ENCODE assay signal across 16 cellular contexts in the genomic region with DNA sequence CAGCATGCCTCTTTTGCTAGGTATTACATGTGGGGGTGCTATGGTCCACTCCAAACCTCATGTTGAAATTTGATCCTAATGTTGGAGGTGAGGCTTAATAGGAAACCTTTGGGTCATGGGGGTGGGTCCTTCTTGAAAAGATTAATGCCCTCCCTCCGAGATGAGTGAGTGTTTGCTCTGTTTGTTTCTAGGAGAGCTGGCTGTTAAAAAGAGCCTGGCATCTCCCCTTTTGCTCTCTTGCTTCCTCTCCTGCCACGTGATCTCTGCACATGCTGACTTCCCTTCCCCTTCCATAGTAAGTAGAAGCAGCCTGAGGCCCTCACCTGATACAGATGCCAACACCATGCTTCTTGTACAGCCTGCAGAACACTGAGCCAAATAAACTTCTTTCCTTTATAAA.
"Had no signal": no experiment of that assay in that cellular context is flagged by ENCODE, and none has a peak within 500 bp of the region (broad histone marks: within the 10 kb centered on the region; RNA-seq: fewer than 3 reads in every experiment).

No MANE protein-coding gene starts in this region.

- DNase-seq: activated CD4-positive, alpha-beta memory T cell treated with anti-CD3 and anti-CD28 coated beads for 36 hours; activated gamma-delta T cell treated with Interleukin-2 at 50 U/mL for 16 hours; activated naive CD8-positive, alpha-beta T cell treated with anti-CD3 and anti-CD28 coated beads for 36 hours; activated T-cell treated with anti-CD3 and anti-CD28 coated beads, Interleukin-2, amount 50 U/mL, for 72 hours; dermis blood vessel endothelial cell; endodermal cell; erythroblast; immature natural killer cell; naive B cell; stimulated activated CD4-positive, alpha-beta T cell treated with anti-CD3 and anti-CD28 coated beads, Interleukin-15, amount 100 ng/mL, for 24 hours; stimulated activated CD4-positive, alpha-beta T cell treated with anti-CD3 and anti-CD28 coated beads, Interleukin-4, amount 100 ng/mL, for 24 hours; stimulated activated naive CD8-positive, alpha-beta T cell treated with anti-CD3 and anti-CD28 coated beads, Interleukin-15, amount 100 ng/mL, for 72 hours; testis had no signal

- H3K4me3 ChIP-seq: hepatocyte, lung, testis had no signal

- H3K9me3 Mint-ChIP-seq: activated CD4-positive, alpha-beta memory T cell treated with anti-CD3 and anti-CD28 coated beads for 36 hours; activated naive CD8-positive, alpha-beta T cell treated with anti-CD3 and anti-CD28 coated beads for 36 hours; endodermal cell had no signal

- H3K27me3 ChIP-seq: hepatocyte, neutrophil, testis had no signal

- H3K4me3 Mint-ChIP-seq: activated CD4-positive, alpha-beta memory T cell treated with anti-CD3 and anti-CD28 coated beads for 36 hours; activated naive CD8-positive, alpha-beta T cell treated with anti-CD3 and anti-CD28 coated beads for 36 hours; activated T-cell treated with anti-CD3 and anti-CD28 coated beads, Interleukin-2, amount 50 U/mL, for 72 hours; endodermal cell; immature natural killer cell; naive B cell; stimulated activated naive CD8-positive, alpha-beta T cell treated with anti-CD3 and anti-CD28 coated beads, Interleukin-15, amount 100 ng/mL, for 72 hours had no signal

- H3K79me2 ChIP-seq: hepatocyte had no signal

- H3K9me3 ChIP-seq: neutrophil, testis had no signal

- H3K4me1 Mint-ChIP-seq: activated naive CD8-positive, alpha-beta T cell treated with anti-CD3 and anti-CD28 coated beads for 36 hours; immature natural killer cell; naive B cell; stimulated activated naive CD8-positive, alpha-beta T cell treated with anti-CD3 and anti-CD28 coated beads, Interleukin-15, amount 100 ng/mL, for 72 hours had no signal

- H3K36me3 Mint-ChIP-seq: activated CD4-positive, alpha-beta memory T cell treated with anti-CD3 and anti-CD28 coated beads for 36 hours; activated naive CD8-positive, alpha-beta T cell treated with anti-CD3 and anti-CD28 coated beads for 36 hours; immature natural killer cell; naive B cell had no signal

- H3K36me3 ChIP-seq: neutrophil had no signal

- H2AFZ ChIP-seq: hepatocyte had no signal

- H3K27ac Mint-ChIP-seq: activated CD4-positive, alpha-beta memory T cell treated with anti-CD3 and anti-CD28 coated beads for 36 hours; activated naive CD8-positive, alpha-beta T cell treated with anti-CD3 and anti-CD28 coated beads for 36 hours; activated T-cell treated with anti-CD3 and anti-CD28 coated beads, Interleukin-2, amount 50 U/mL, for 72 hours; endodermal cell; immature natural killer cell; naive B cell; stimulated activated naive CD8-positive, alpha-beta T cell treated with anti-CD3 and anti-CD28 coated beads, Interleukin-15, amount 100 ng/mL, for 72 hours had no signal

- H3K27ac ChIP-seq: hepatocyte, neutrophil, testis had no signal

- H3K27me3 Mint-ChIP-seq: activated CD4-positive, alpha-beta memory T cell treated with anti-CD3 and anti-CD28 coated beads for 36 hours; activated naive CD8-positive, alpha-beta T cell treated with anti-CD3 and anti-CD28 coated beads for 36 hours; naive B cell; stimulated activated naive CD8-positive, alpha-beta T cell treated with anti-CD3 and anti-CD28 coated beads, Interleukin-15, amount 100 ng/mL, for 72 hours had no signal

- ATAC-seq: activated T-cell treated with anti-CD3 and anti-CD28 coated beads, Interleukin-2, amount 50 U/mL, for 72 hours; stimulated activated naive CD8-positive, alpha-beta T cell treated with anti-CD3 and anti-CD28 coated beads, Interleukin-15, amount 100 ng/mL, for 72 hours had no signal
